29 cellular contexts compared by ENCODE assay signal in the genomic region with DNA sequence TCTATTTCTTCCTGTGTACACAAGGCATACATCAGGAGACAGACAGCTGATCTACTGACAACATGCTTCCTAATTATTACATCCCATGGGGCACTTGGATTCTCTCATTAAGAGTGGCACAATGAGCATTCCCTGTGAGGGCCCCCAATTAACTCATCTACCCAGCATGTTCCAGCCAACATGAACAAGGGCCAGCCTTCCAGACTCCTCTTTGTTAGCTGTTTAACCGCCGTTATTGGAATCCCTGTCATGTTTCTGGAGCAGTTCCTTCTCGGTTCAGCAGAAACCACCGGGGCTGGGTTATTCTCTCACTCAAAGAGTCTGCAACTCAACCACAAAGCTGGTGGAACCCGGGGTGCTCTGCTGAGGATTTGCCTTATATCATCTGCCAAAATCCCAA. TPM values are rescaled to one million over a fixed set of nuclear protein-coding genes. Genes with fewer than 3 reads are reported as not detected.
"Had no signal": no experiment of that assay in that cellular context is flagged by ENCODE, and none has a peak within 500 bp of the region (broad histone marks: within the 10 kb centered on the region; RNA-seq: fewer than 3 reads in every experiment).

No MANE protein-coding gene starts in this region.

- H3K27me3 Mint-ChIP-seq: activated CD4-positive, alpha-beta memory T cell treated with anti-CD3 and anti-CD28 coated beads, Interleukin-2, amount 10 ng/mL, durations not matched to agents 7 days and 5 days; activated naive CD8-positive, alpha-beta T cell had no signal

- H3K4me2 ChIP-seq: SK-N-SH had no signal

- H3K9me3 ChIP-seq: colonic mucosa, Peyer's patch, SJCRH30, SK-N-SH had no signal

- H3K27ac ChIP-seq: brain microvascular endothelial cell, colonic mucosa, Peyer's patch, RWPE1, SJCRH30, VCaP had no signal

- FAIRE-seq: K562 had no signal

- H3K9me3 Mint-ChIP-seq: activated CD4-positive, alpha-beta memory T cell treated with anti-CD3 and anti-CD28 coated beads, Interleukin-2, amount 10 ng/mL, durations not matched to agents 7 days and 5 days; activated naive CD4-positive, alpha-beta T cell treated with anti-CD3 and anti-CD28 coated beads for 36 hours; activated T-helper 17 cell treated with anti-CD3 and anti-CD28 coated beads, Interleukin-2, amount 50 U/mL, for 72 hours had no signal

- H3K4me3 ChIP-seq: colonic mucosa, K562, Peyer's patch, SJCRH30 had no signal

- H3K36me3 ChIP-seq: brain microvascular endothelial cell, colonic mucosa, Peyer's patch, SJCRH30 had no signal

- ATAC-seq: activated CD4-positive, alpha-beta T cell treated with anti-CD3 and anti-CD28 coated beads for 36 hours; activated T-helper 17 cell treated with anti-CD3 and anti-CD28 coated beads, Interleukin-2, amount 50 U/mL, for 72 hours; K562 had no signal

- H3K4me3 Mint-ChIP-seq: activated CD4-positive, alpha-beta memory T cell treated with anti-CD3 and anti-CD28 coated beads, Interleukin-2, amount 10 ng/mL, durations not matched to agents 7 days and 5 days; activated CD4-positive, alpha-beta T cell treated with anti-CD3 and anti-CD28 coated beads for 36 hours; activated naive CD4-positive, alpha-beta T cell treated with anti-CD3 and anti-CD28 coated beads for 36 hours; activated naive CD8-positive, alpha-beta T cell; activated T-helper 17 cell treated with anti-CD3 and anti-CD28 coated beads, Interleukin-2, amount 50 U/mL, for 72 hours had no signal

- H3K36me3 Mint-ChIP-seq: activated naive CD8-positive, alpha-beta T cell had no signal

- H3K4me1 ChIP-seq: colonic mucosa, Peyer's patch, SJCRH30 had no signal

- H3K4me1 Mint-ChIP-seq: activated CD4-positive, alpha-beta memory T cell treated with anti-CD3 and anti-CD28 coated beads, Interleukin-2, amount 10 ng/mL, durations not matched to agents 7 days and 5 days; activated CD4-positive, alpha-beta T cell treated with anti-CD3 and anti-CD28 coated beads for 36 hours; activated T-helper 17 cell treated with anti-CD3 and anti-CD28 coated beads, Interleukin-2, amount 50 U/mL, for 72 hours had no signal

- H3K9ac ChIP-seq: SK-N-SH had no signal

- H3K27me3 ChIP-seq: brain microvascular endothelial cell, colonic mucosa, Peyer's patch, SJCRH30 had no signal

- DNase-seq: activated CD4-positive, alpha-beta memory T cell treated with anti-CD3 and anti-CD28 coated beads, Interleukin-2, amount 10 ng/mL, durations not matched to agents 7 days and 5 days; activated CD4-positive, alpha-beta T cell treated with anti-CD3 and anti-CD28 coated beads for 36 hours; activated CD4-positive, alpha-beta T cell treated with anti-CD3 and anti-CD28 coated beads, Interleukin-2, amount 50 U/mL, for 1 hour; activated gamma-delta T cell; activated naive CD4-positive, alpha-beta T cell treated with anti-CD3 and anti-CD28 coated beads for 36 hours; activated T-cell treated with anti-CD3 and anti-CD28 coated beads for 4 hours; activated T-cell treated with anti-CD3 and anti-CD28 coated beads, Interleukin-2, amount 50 U/mL, for 48 hours; brain microvascular endothelial cell; cerebellar nuclear complex; colonic mucosa; Karpas-422; NCI-H1048; NCI-H1694; NCI-H2029 treated with DMSO at 0.1 percent for 48 hours; NCI-H345; NCI-H510A; NCI-H526 treated with DMSO at 0.1 percent for 48 hours; Peyer's patch; Right ventricle myocardium superior; SJCRH30; SK-N-SH; T-helper 1 cell had no signal

- H3K27ac Mint-ChIP-seq: activated CD4-positive, alpha-beta memory T cell treated with anti-CD3 and anti-CD28 coated beads, Interleukin-2, amount 10 ng/mL, durations not matched to agents 7 days and 5 days; activated CD4-positive, alpha-beta T cell treated with anti-CD3 and anti-CD28 coated beads for 36 hours; activated naive CD4-positive, alpha-beta T cell treated with anti-CD3 and anti-CD28 coated beads for 36 hours; activated naive CD8-positive, alpha-beta T cell; activated T-helper 17 cell treated with anti-CD3 and anti-CD28 coated beads, Interleukin-2, amount 50 U/mL, for 72 hours had no signal

RNA-seq across cellular contexts. Expression of gene GPM6B, which starts 9.9 kb away (rescaled TPM):
- total RNA-seq: activated CD4-positive, alpha-beta memory T cell treated with anti-CD3 and anti-CD28 coated beads, Interleukin-2, amount 10 ng/mL, durations not matched to agents 7 days and 5 days; activated CD8-positive, alpha-beta memory T cell treated with anti-CD3 and anti-CD28 coated beads for 36 hours; activated naive CD4-positive, alpha-beta T cell treated with anti-CD3 and anti-CD28 coated beads for 36 hours; activated T-helper 17 cell treated with anti-CD3 and anti-CD28 coated beads, Interleukin-2, amount 50 U/mL, for 72 hours; K562; T-helper 2 cell treated with Interferon-gamma antibody and Interleukin-4, amounts not matched to agents 100 ng/mL and 5 ng/mL, for 36 hours had no signal
